In genomic region chr10:125633517-125633999, GRCh38 we compare ENCODE assay signal across 1 cellular context.
TF ChIP-seq lines count a peak whose summit lies in the region.

No MANE protein-coding gene starts in this region.

TF ChIP-seq in endothelial cell of umbilical vein, 7 proteins besides CTCF, POLR2A, EP300 and RAD21 (continued from another document):
- no peak for TF ChIP-seq MAX (IDR thresholded peaks at IDR 0.05; ENCODE audit: insufficient read depth, insufficient read length)
TF ChIP-seq in endothelial cell of umbilical vein: peak in this region for 0.
